23 cellular contexts compared by ENCODE assay signal in the genomic region with DNA sequence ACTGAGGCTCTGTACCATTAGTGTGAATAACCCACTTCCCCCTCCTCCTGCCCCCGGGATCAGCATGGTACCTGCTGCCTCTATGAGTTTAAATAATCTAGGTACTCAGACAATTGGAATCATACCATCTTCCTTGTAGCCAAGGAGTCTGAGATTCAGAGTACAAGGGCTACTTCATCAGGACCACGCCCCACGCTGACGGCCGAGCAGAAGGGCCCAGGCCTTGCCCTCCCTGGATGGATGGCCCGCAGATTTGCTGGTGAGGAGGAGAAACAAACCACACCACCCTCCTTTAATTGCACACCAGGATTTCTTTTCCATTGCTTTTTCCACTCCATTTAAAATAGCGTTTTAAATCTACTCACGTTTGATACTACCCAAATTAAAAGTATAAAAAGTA.
"Had no signal": no experiment of that assay in that cellular context is flagged by ENCODE, and none has a peak within 500 bp of the region (broad histone marks: within the 10 kb centered on the region; RNA-seq: fewer than 3 reads in every experiment).

No MANE protein-coding gene starts in this region.

- H3K4me3 Mint-ChIP-seq: stimulated activated effector memory CD8-positive, alpha-beta T cell treated with anti-CD3 and anti-CD28 coated beads, Interleukin-12 subunit alpha, Interleukin-12 subunit beta, amount 100 ng/mL, for 72 hours; stimulated activated memory B cell treated with anti-CD40 and anti-IgM and Interleukin-4, amounts not matched to agents 10 μg/mL and 1 μg/mL and 100 μg/mL, for 72 hours; stimulated activated naive B cell treated with anti-CD40 and anti-IgM and Interleukin-4, amounts not matched to agents 10 μg/mL and 1 μg/mL and 100 μg/mL, for 72 hours; stimulated activated naive CD8-positive, alpha-beta T cell treated with anti-CD3 and anti-CD28 coated beads, Interleukin-15, amount 100 ng/mL, for 72 hours; stimulated activated naive CD8-positive, alpha-beta T cell treated with anti-CD3 and anti-CD28 coated beads, Interleukin-15, Interleukin-2, amounts not matched to agents 100 ng/mL and 50 ng/mL, for 24 hours; type B pancreatic cell had no signal

- DNase-seq: stimulated activated CD4-positive, alpha-beta T cell treated with anti-CD3 and anti-CD28 coated beads, Interleukin-2, amount 100 ng/mL, for 48 hours; stimulated activated CD4-positive, alpha-beta T cell treated with anti-CD3 and anti-CD28 coated beads, Interleukin-4, amount 100 ng/mL, for 1 hour; stimulated activated CD4-positive, alpha-beta T cell treated with anti-CD3 and anti-CD28 coated beads, Interleukin-4, amount 100 ng/mL, for 24 hours; stimulated activated CD4-positive, alpha-beta T cell treated with anti-CD3 and anti-CD28 coated beads, Interleukin-4, amount 100 ng/mL, for 4 hours; stimulated activated CD8-positive, alpha-beta memory T cell treated with anti-CD3 and anti-CD28 coated beads, Interleukin-4, amount 100 ng/mL, for 48 hours; stimulated activated naive B cell treated with anti-CD40 and anti-IgM and Interleukin-4, amounts not matched to agents 10 μg/mL and 1 μg/mL and 100 μg/mL, for 72 hours; stimulated activated naive CD4-positive, alpha-beta T cell; stimulated activated naive CD4-positive, alpha-beta T cell treated with Interleukin-2 at 50 U/mL for 16 hours; stimulated activated naive CD8-positive, alpha-beta T cell treated with anti-CD3 and anti-CD28 coated beads, Interleukin-15, amount 100 ng/mL, for 72 hours; stimulated activated naive CD8-positive, alpha-beta T cell treated with anti-CD3 and anti-CD28 coated beads, Interleukin-15, Interleukin-2, amounts not matched to agents 100 U/mL and 50 U/mL, for 24 hours; stomach; substantia nigra; testis; thyroid gland; tibial artery; transverse colon; trophoblast cell; upper lobe of right lung; uterus had no signal

- H3K36me3 Mint-ChIP-seq: stimulated activated effector memory CD8-positive, alpha-beta T cell treated with anti-CD3 and anti-CD28 coated beads, Interleukin-12 subunit alpha, Interleukin-12 subunit beta, amount 100 ng/mL, for 72 hours; stimulated activated memory B cell treated with anti-CD40 and anti-IgM and Interleukin-4, amounts not matched to agents 10 μg/mL and 1 μg/mL and 100 μg/mL, for 72 hours; stimulated activated naive B cell treated with anti-CD40 and anti-IgM and Interleukin-4, amounts not matched to agents 10 μg/mL and 1 μg/mL and 100 μg/mL, for 72 hours; type B pancreatic cell had no signal

- H3K27me3 Mint-ChIP-seq: stimulated activated memory B cell treated with anti-CD40 and anti-IgM and Interleukin-4, amounts not matched to agents 10 μg/mL and 1 μg/mL and 100 μg/mL, for 72 hours had no signal

- H3K4me1 Mint-ChIP-seq: stimulated activated effector memory CD8-positive, alpha-beta T cell treated with anti-CD3 and anti-CD28 coated beads, Interleukin-12 subunit alpha, Interleukin-12 subunit beta, amount 100 ng/mL, for 72 hours; stimulated activated memory B cell treated with anti-CD40 and anti-IgM and Interleukin-4, amounts not matched to agents 10 μg/mL and 1 μg/mL and 100 μg/mL, for 72 hours; stimulated activated naive B cell treated with anti-CD40 and anti-IgM and Interleukin-4, amounts not matched to agents 10 μg/mL and 1 μg/mL and 100 μg/mL, for 72 hours; stimulated activated naive CD8-positive, alpha-beta T cell treated with anti-CD3 and anti-CD28 coated beads, Interleukin-15, amount 100 ng/mL, for 72 hours had no signal

- H3K27ac Mint-ChIP-seq: stimulated activated effector memory CD8-positive, alpha-beta T cell treated with anti-CD3 and anti-CD28 coated beads, Interleukin-12 subunit alpha, Interleukin-12 subunit beta, amount 100 ng/mL, for 72 hours; stimulated activated memory B cell treated with anti-CD40 and anti-IgM and Interleukin-4, amounts not matched to agents 10 μg/mL and 1 μg/mL and 100 μg/mL, for 72 hours; stimulated activated naive B cell treated with anti-CD40 and anti-IgM and Interleukin-4, amounts not matched to agents 10 μg/mL and 1 μg/mL and 100 μg/mL, for 72 hours; stimulated activated naive CD8-positive, alpha-beta T cell treated with anti-CD3 and anti-CD28 coated beads, Interleukin-15, amount 100 ng/mL, for 72 hours; stimulated activated naive CD8-positive, alpha-beta T cell treated with anti-CD3 and anti-CD28 coated beads, Interleukin-15, Interleukin-2, amounts not matched to agents 100 ng/mL and 50 ng/mL, for 24 hours; type B pancreatic cell had no signal
